ENCODE assay signal across 9 cellular contexts in genomic region chr9:114276908-114277821, GRCh38. TPM values are rescaled to one million over a fixed set of nuclear protein-coding genes. Genes with fewer than 3 reads are reported as not detected.
DNase-seq lines count a peak whose midpoint lies in the region; ATAC-seq and TF ChIP-seq lines count a peak whose summit lies in the region.
"Had no signal": no experiment of that assay in that cellular context is flagged by ENCODE, and none has a peak within 500 bp of the region (broad histone marks: within the 10 kb centered on the region; RNA-seq: fewer than 3 reads in every experiment).

No MANE protein-coding gene starts in this region.

- H3K4me1 Mint-ChIP-seq in mesothelial cell of epicardium (peaks cover 10% of the 10 kb centered on the region), Calu3 (ENCODE audit: low read depth, unreplicated experiment) (no peaks in the 10 kb centered on the region)

- H3K27ac Mint-ChIP-seq in mesothelial cell of epicardium (peak overlapping the region; percentile 47), Calu3 (ENCODE audit: unreplicated experiment) (no peak overlapping the region)

- no peak for TF ChIP-seq CTCF in choroid plexus epithelial cell (conservative IDR thresholded peaks at IDR 0.05; ENCODE audit: low read depth, low read length)
- TF ChIP-seq CTCF in mesothelial cell of epicardium (IDR thresholded peaks at IDR 0.05; ENCODE audit: unreplicated experiment): no peak
- TF ChIP-seq CTCF in Calu3 (IDR thresholded peaks at IDR 0.05; ENCODE audit: unreplicated experiment): no peak

- peak overlapping the region; percentile 86 for H3K27ac ChIP-seq in ACC112 (ENCODE audit: low read depth, low read length)

- H2AFZ ChIP-seq in ACC112 (ENCODE audit: low read length, unreplicated experiment): no peak overlapping the region

- DNase-seq in HK-2 (ENCODE audit: unreplicated experiment) (peak; percentile 66), choroid plexus epithelial cell (ENCODE audit: low read depth) (peak; percentile 94), mesothelial cell of epicardium (ENCODE audit: low spot score in 2 of 2, unreplicated experiment in 2 of 2) (no peak), cerebellar nuclear complex (lab: John Stamatoyannopoulos, UW) (no peak), Calu3 (no peak), NCI-H526 (lab: John Stamatoyannopoulos, UW) (no peak)
- DNase-seq: NCI-H2107 had no signal

- H3K4me3 ChIP-seq in ACC112 (ENCODE audit: low read depth, low read length) (no peak overlapping the region; the same call in 1 of the 2 replicates), choroid plexus epithelial cell (ENCODE audit: low read depth, low read length) (no peak overlapping the region)

- ATAC-seq in HG02763 (IDR thresholded peaks at IDR 0.05; ENCODE audit: unreplicated experiment): no peak

- no peaks in the 10 kb centered on the region for H3K27me3 ChIP-seq in ACC112 (ENCODE audit: insufficient read depth, low read length)

- no peaks in the 10 kb centered on the region for H3K36me3 ChIP-seq in ACC112 (ENCODE audit: insufficient read depth, low read length)

- H3K9me3 Mint-ChIP-seq in mesothelial cell of epicardium (no peaks in the 10 kb centered on the region), Calu3 (ENCODE audit: low read depth, unreplicated experiment) (no peaks in the 10 kb centered on the region)

- H3K79me2 ChIP-seq in ACC112 (ENCODE audit: control insufficient read depth, insufficient read depth, low read length, unreplicated experiment): no peaks in the 10 kb centered on the region

- CTCF ChIA-PET in Calu3 (lab: Charles Lee): no interaction called here

- peaks cover 36% of the 10 kb centered on the region for H3K36me3 Mint-ChIP-seq in mesothelial cell of epicardium
- peaks cover 5% of the 10 kb centered on the region for H3K36me3 Mint-ChIP-seq in Calu3 (ENCODE audit: insufficient read depth, unreplicated experiment)

- H3K4me1 ChIP-seq in ACC112 (ENCODE audit: control insufficient read depth, insufficient read depth, low read length, unreplicated experiment): peaks cover 40% of the 10 kb centered on the region

- BruUV-seq in Calu3 (replicated peaks; lab: Mats Ljungman, UMichigan): no TSS peak

- intact Hi-C loops in Calu3 (cut with micrococcal nuclease; ENCODE audit: unreplicated experiment): no loop called here

- H3K27me3 Mint-ChIP-seq in mesothelial cell of epicardium (ENCODE audit: low read depth) (no peaks in the 10 kb centered on the region), Calu3 (ENCODE audit: unreplicated experiment) (no peaks in the 10 kb centered on the region)

- H3K4me3 Mint-ChIP-seq in mesothelial cell of epicardium (no peak overlapping the region), Calu3 (ENCODE audit: low read depth, unreplicated experiment) (no peak overlapping the region)

RNA-seq across cellular contexts. Expression of gene ORM1, which starts 45.7 kb away (rescaled TPM):
- total RNA-seq in mesothelial cell of epicardium: not detected in 3 replicates
- not detected in 2 replicates for total RNA-seq in Calu3 (2022)

RNA-seq across cellular contexts. Expression of gene ORM2, which starts 52.5 kb away (rescaled TPM):
- total RNA-seq in mesothelial cell of epicardium (not detected in 3 replicates), Calu3 (2022) (not detected in 2 replicates)

Comparison
In these comparisons a context has a peak if more than half of its experiments do, and no peak if none do; other contexts are left out.
1. DNase-seq: peak in HK-2 (single experiment) and choroid plexus epithelial cell (single experiment); none in mesothelial cell of epicardium (0 of 2), cerebellar nuclear complex (0 of 2), Calu3 (single experiment) and NCI-H526 (0 of 2).